1 cellular context compared by ENCODE assay signal in genomic region chr3:183576487-183577107, GRCh38.
TF ChIP-seq lines count a peak whose summit lies in the region.

No MANE protein-coding gene starts in this region.

TF ChIP-seq in GM23338, 12 proteins besides CTCF, POLR2A, EP300 and RAD21 (continued from another document):
- no peak for TF ChIP-seq REST (IDR thresholded peaks at IDR 0.05; ENCODE audit: unreplicated experiment)
- no peak for TF ChIP-seq ZNF331 (CRISPR knock-in tag; IDR thresholded peaks at IDR 0.05; ENCODE audit: low read depth)
- TF ChIP-seq ETS1 (IDR thresholded peaks at IDR 0.05), result no peak
- no peak for TF ChIP-seq ZNF114 (CRISPR knock-in tag; IDR thresholded peaks at IDR 0.05)
- TF ChIP-seq POLR2AphosphoS5 (IDR thresholded peaks at IDR 0.05; ENCODE audit: low read depth), result no peak
